ENCODE assay signal across 15 cellular contexts in the genomic region with DNA sequence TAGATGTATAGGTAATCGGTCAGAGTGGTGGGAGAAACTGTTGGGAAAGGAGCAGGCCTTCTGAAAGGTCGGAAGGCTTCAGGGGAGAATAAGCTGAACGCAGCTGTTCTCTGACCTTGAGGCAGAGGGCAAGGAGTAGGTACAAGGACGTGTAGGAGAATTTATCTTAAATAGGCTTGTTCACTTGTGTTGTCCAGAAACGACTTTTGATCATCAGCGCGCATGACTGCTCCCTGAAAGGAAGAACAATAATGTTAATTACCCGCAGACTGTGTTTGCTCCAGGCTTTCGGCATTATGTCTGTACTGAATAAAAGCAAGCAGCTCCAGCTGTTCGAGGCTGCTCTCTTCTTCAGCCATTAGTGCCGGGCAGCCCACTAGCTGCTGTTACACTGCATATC.
"Had no signal": no experiment of that assay in that cellular context is flagged by ENCODE, and none has a peak within 500 bp of the region (broad histone marks: within the 10 kb centered on the region; RNA-seq: fewer than 3 reads in every experiment).

No MANE protein-coding gene starts in this region.

- H3K27me3 ChIP-seq: esophagus muscularis mucosa, pancreas, right atrium auricular region had no signal

- H3K36me3 ChIP-seq: pancreas, right atrium auricular region had no signal

- H3K4me3 ChIP-seq: esophagus muscularis mucosa, pancreas, right atrium auricular region had no signal

- H3K4me1 ChIP-seq: esophagus muscularis mucosa, right atrium auricular region had no signal

- DNase-seq: activated CD4-positive, alpha-beta T cell treated with anti-CD3 and anti-CD28 coated beads, Interleukin-2, amount 50 U/mL, for 4 hours; activated effector memory CD4-positive, alpha-beta T cell treated with Interleukin-2 at 50 U/mL for 16 hours; activated T-cell treated with anti-CD3 and anti-CD28 coated beads, Interleukin-2, amount 50 U/mL, for 24 hours; amygdala; cerebellar nuclear complex; glutamatergic neuron; immature natural killer cell; left cardiac atrium; pancreas; stimulated activated CD4-positive, alpha-beta T cell treated with anti-CD3 and anti-CD28 coated beads, Interleukin-1b, Interleukin-23, amount 100 ng/mL, for 48 hours; stimulated activated naive CD4-positive, alpha-beta T cell; substantia nigra; trophoblast cell had no signal

- H3K9me3 ChIP-seq: esophagus muscularis mucosa, pancreas, right atrium auricular region had no signal

- H3K27ac ChIP-seq: esophagus muscularis mucosa, pancreas, right atrium auricular region had no signal
